17 cellular contexts compared by ENCODE assay signal in genomic region chr2:144447535-144447934, GRCh38.
DNase-seq lines count a peak whose midpoint lies in the region; ATAC-seq and TF ChIP-seq lines count a peak whose summit lies in the region.
"Had no signal": no experiment of that assay in that cellular context is flagged by ENCODE, and none has a peak within 500 bp of the region (broad histone marks: within the 10 kb centered on the region; RNA-seq: fewer than 3 reads in every experiment).

No MANE protein-coding gene starts in this region.

- no peak overlapping the region for H3K4me3 Mint-ChIP-seq in stimulated activated naive B cell treated with anti-CD40 and anti-IgM and Interleukin-4, amounts not matched to agents 10 μg/mL and 1 μg/mL and 100 μg/mL, for 72 hours

- peaks cover 12 to 19% of the 10 kb centered on the region in 2 donors for H3K36me3 Mint-ChIP-seq in stimulated activated naive B cell treated with anti-CD40 and anti-IgM and Interleukin-4, amounts not matched to agents 10 μg/mL and 1 μg/mL and 100 μg/mL, for 72 hours

- intact Hi-C loops in heart left ventricle (cut with DNase I) (loop anchor here in 2 of 10 donors (10.0 kb wide), 1 partner anchor 113 kb away; a partner anchor contains a TSS), dorsolateral prefrontal cortex (cut with DNase I) (no loop called here)

- 86 to 92% (median 91%) methylated on average over 4 of the region's 4 CpGs for WGBS in heart left ventricle, 4 donors

- no peaks in the 10 kb centered on the region for H3K27me3 Mint-ChIP-seq in stimulated activated naive B cell treated with anti-CD40 and anti-IgM and Interleukin-4, amounts not matched to agents 10 μg/mL and 1 μg/mL and 100 μg/mL, for 72 hours

- H2AFZ ChIP-seq in OCI-LY1 (ENCODE audit: low read length) (no peak overlapping the region), MM.1S (ENCODE audit: low read length) (no peak overlapping the region)

- H3K36me3 ChIP-seq in cardiac muscle cell (no peaks in the 10 kb centered on the region), heart left ventricle (peaks cover 0 to 56% (median 0%) of the 10 kb centered on the region in 9 donors), OCI-LY1 (ENCODE audit: insufficient read depth, low read length) (no peaks in the 10 kb centered on the region), MM.1S (replicated peaks; ENCODE audit: insufficient read depth, low read length) (no peaks in the 10 kb centered on the region)

- no peaks in the 10 kb centered on the region for H3K9me2 ChIP-seq in OCI-LY1 (ENCODE audit: low read depth, low read length)
- H3K9me2 ChIP-seq in MM.1S (replicated peaks; ENCODE audit: insufficient read depth, low read length): no peaks in the 10 kb centered on the region

- H3K4me3 ChIP-seq in cardiac muscle cell: no peak overlapping the region
- no peak overlapping the region for H3K4me3 ChIP-seq in heart left ventricle
- H3K4me3 ChIP-seq in OCI-LY1 (ENCODE audit: low read depth, low read length, poor library complexity, severe bottlenecking): no peak overlapping the region
- no peak overlapping the region for H3K4me3 ChIP-seq in dorsolateral prefrontal cortex
- no peak overlapping the region for H3K4me3 ChIP-seq in MM.1S (ENCODE audit: low read length)

- no peaks in the 10 kb centered on the region for H4K20me1 ChIP-seq in OCI-LY1 (ENCODE audit: insufficient read depth, low read length)
- no peaks in the 10 kb centered on the region for H4K20me1 ChIP-seq in MM.1S (ENCODE audit: insufficient read depth, low read length)

- H3K27ac Mint-ChIP-seq in stimulated activated naive B cell treated with anti-CD40 and anti-IgM and Interleukin-4, amounts not matched to agents 10 μg/mL and 1 μg/mL and 100 μg/mL, for 72 hours: peak overlapping the region; percentile 1

- no peaks in the 10 kb centered on the region; the same call in 1 of the 2 replicates for H3F3A ChIP-seq in OCI-LY1 (ENCODE audit: insufficient read depth, low read length)
- no peaks in the 10 kb centered on the region for H3F3A ChIP-seq in MM.1S (ENCODE audit: insufficient read depth, low read length)

- no peak for ATAC-seq in heart left ventricle
- no peak for ATAC-seq in stimulated activated naive B cell treated with anti-CD40 and anti-IgM and Interleukin-4, amounts not matched to agents 10 μg/mL and 1 μg/mL and 100 μg/mL, for 72 hours (replicated peaks)
- ATAC-seq in GM21825 (IDR thresholded peaks at IDR 0.05; ENCODE audit: unreplicated experiment): no peak
- ATAC-seq: HCT116 had no signal

- H3K79me2 ChIP-seq in OCI-LY1 (ENCODE audit: insufficient read depth, low read length): peaks cover 15% of the 10 kb centered on the region
- H3K79me2 ChIP-seq in MM.1S (ENCODE audit: low read length): no peaks in the 10 kb centered on the region

- TF ChIP-seq POLR2A in heart left ventricle (IDR thresholded peaks at IDR 0.05): no peak

- TF ChIP-seq CTCF in cardiac muscle cell (IDR thresholded peaks at IDR 0.05; ENCODE audit: low read depth, low read length) (no peak), heart left ventricle (IDR thresholded peaks at IDR 0.05) (no peak), OCI-LY1 (IDR thresholded peaks at IDR 0.05; ENCODE audit: low read length) (no peak), dorsolateral prefrontal cortex (IDR thresholded peaks at IDR 0.05 in 54 of 56, conservative IDR thresholded peaks at IDR 0.05 in 2 of 56; ENCODE audit: low read depth in 1 of 56, partially characterized antibody in 56 of 56) (no peak), MM.1S (IDR thresholded peaks at IDR 0.05; ENCODE audit: low read length) (no peak)

- peaks cover 38 to 67% of the 10 kb centered on the region in 2 donors for H3K4me1 Mint-ChIP-seq in stimulated activated naive B cell treated with anti-CD40 and anti-IgM and Interleukin-4, amounts not matched to agents 10 μg/mL and 1 μg/mL and 100 μg/mL, for 72 hours

- peak overlapping the region; percentile 3; the same call in 1 of the 2 replicates for H3K4me2 ChIP-seq in OCI-LY1 (ENCODE audit: low read length)
- H3K4me2 ChIP-seq in MM.1S (ENCODE audit: low read depth, low read length): no peak overlapping the region

- H3K27ac ChIP-seq in cardiac muscle cell (peak overlapping the region; percentile 46), heart left ventricle (peak overlapping the region in 6 of 12 donors; percentile 23 to 63 (median 59)), OCI-LY1 (ENCODE audit: low read depth, low read length, poor library complexity, severe bottlenecking) (peak overlapping the region; percentile 81), dorsolateral prefrontal cortex (peak overlapping the region in 57 of 59 donors; percentile 20 to 99 (median 96)), MM.1S (ENCODE audit: low read length) (no peak overlapping the region)

- H3K4me1 ChIP-seq in cardiac muscle cell (ENCODE audit: low read depth) (peaks cover 41% of the 10 kb centered on the region), heart left ventricle (peaks cover 0 to 85% (median 46%) of the 10 kb centered on the region in 12 donors), OCI-LY1 (ENCODE audit: insufficient read depth, low read length, severe bottlenecking) (peaks cover 82% of the 10 kb centered on the region), MM.1S (ENCODE audit: low read length) (no peaks in the 10 kb centered on the region)
- H3K4me1 ChIP-seq: Caco-2 had no signal

- DNase-seq in cardiac muscle cell (ENCODE audit: low read depth in 1 of 2, low spot score in 1 of 2) (no peak), heart left ventricle (no peak), dorsolateral prefrontal cortex (no peak), cerebellar nuclear complex (lab: John Stamatoyannopoulos, UW) (no peak), MM.1S (no peak)
- DNase-seq in stimulated activated naive B cell treated with anti-CD40 and anti-IgM and Interleukin-4, amounts not matched to agents 10 μg/mL and 1 μg/mL and 100 μg/mL, for 72 hours: no peak
- DNase-seq: 8988T, C1 segment of cervical spinal cord, Caco-2, DMS53, IMR-90, NCI-H146, NCI-H2081 treated with DMSO at 0.1 percent for 48 hours, NCI-H524 had no signal

- no peaks in the 10 kb centered on the region for H3K9me3 ChIP-seq in cardiac muscle cell (ENCODE audit: low read depth)
- H3K9me3 ChIP-seq in heart left ventricle: no peaks in the 10 kb centered on the region
- no peaks in the 10 kb centered on the region for H3K9me3 ChIP-seq in OCI-LY1 (ENCODE audit: low read length)
- no peaks in the 10 kb centered on the region for H3K9me3 ChIP-seq in MM.1S (replicated peaks; ENCODE audit: insufficient read depth, low read length)
- H3K9me3 ChIP-seq: Caco-2 had no signal

- H3K27me3 ChIP-seq in cardiac muscle cell: no peaks in the 10 kb centered on the region
- no peaks in the 10 kb centered on the region for H3K27me3 ChIP-seq in heart left ventricle
- H3K27me3 ChIP-seq in OCI-LY1 (ENCODE audit: insufficient read depth, low read length): no peaks in the 10 kb centered on the region
- H3K27me3 ChIP-seq in dorsolateral prefrontal cortex: no peaks in the 10 kb centered on the region
- H3K27me3 ChIP-seq in MM.1S (replicated peaks; ENCODE audit: insufficient read depth, low read length): no peaks in the 10 kb centered on the region

- H3K9ac ChIP-seq in OCI-LY1 (ENCODE audit: low read length) (no peak overlapping the region; the same call in 1 of the 2 replicates), MM.1S (ENCODE audit: low read length) (no peak overlapping the region)

- H3K9me3 Mint-ChIP-seq in stimulated activated naive B cell treated with anti-CD40 and anti-IgM and Interleukin-4, amounts not matched to agents 10 μg/mL and 1 μg/mL and 100 μg/mL, for 72 hours: peaks cover 6% of the 10 kb centered on the region in 2 donors
